ENCODE assay signal across 28 cellular contexts in the genomic region with DNA sequence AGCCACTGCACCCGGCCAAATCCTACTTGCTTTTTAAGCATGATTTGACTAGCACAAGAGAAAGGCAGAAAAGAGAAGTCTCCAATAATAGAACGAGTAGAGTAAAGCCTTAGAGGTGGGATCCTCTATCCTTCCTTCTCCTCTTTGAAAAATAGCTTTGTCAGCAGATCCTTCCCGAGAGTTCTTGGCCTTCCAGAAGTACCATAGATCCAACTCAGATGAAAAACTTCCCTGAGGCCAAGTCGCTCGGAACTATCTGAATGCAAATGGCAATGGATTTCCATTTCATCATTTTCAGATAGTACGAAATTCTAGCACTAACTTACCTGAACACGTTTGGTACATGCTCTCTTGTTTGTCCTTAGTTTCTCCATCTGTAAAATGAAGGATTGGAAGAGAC. TPM values are rescaled to one million over a fixed set of nuclear protein-coding genes. Genes with fewer than 3 reads are reported as not detected.
"Had no signal": no experiment of that assay in that cellular context is flagged by ENCODE, and none has a peak within 500 bp of the region (broad histone marks: within the 10 kb centered on the region; RNA-seq: fewer than 3 reads in every experiment).

No MANE protein-coding gene starts in this region.

- ATAC-seq: activated CD4-positive, CD25-positive, alpha-beta regulatory T cell treated with anti-CD3 and anti-CD28 coated beads, Interleukin-2, amount 50 U/mL, for 24 hours; activated CD8-positive, alpha-beta T cell treated with anti-CD3 and anti-CD28 coated beads for 36 hours; activated T-cell treated with anti-CD3 and anti-CD28 coated beads, Interleukin-2, amount 50 U/mL, for 4 hours; activated T-helper 17 cell treated with anti-CD3 and anti-CD28 coated beads, Interleukin-2, amount 50 U/mL, for 72 hours; esophagus mucosa had no signal

- FAIRE-seq: astrocyte, bronchial epithelial cell, frontal cortex had no signal

- H3K27me3 ChIP-seq: brain microvascular endothelial cell had no signal

- H3K4me3 ChIP-seq: coronary artery, dorsolateral prefrontal cortex had no signal

- H3K36me3 ChIP-seq: brain microvascular endothelial cell, WERI-Rb-1 had no signal

- DNase-seq: activated B cell treated with CpG ODN at 0.5 μM for 24 hours; activated CD4-positive, alpha-beta T cell treated with anti-CD3 and anti-CD28 coated beads for 48 hours; activated CD4-positive, alpha-beta T cell treated with anti-CD3 and anti-CD28 coated beads, Interleukin-2, amount 50 U/mL, for 1 hour; activated CD4-positive, alpha-beta T cell treated with anti-CD3 and anti-CD28 coated beads, Interleukin-2, amount 50 U/mL, for 48 hours; activated CD8-positive, alpha-beta memory T cell treated with anti-CD3 and anti-CD28 coated beads for 24 hours; activated CD8-positive, alpha-beta T cell treated with anti-CD3 and anti-CD28 coated beads for 36 hours; activated effector memory CD4-positive, alpha-beta T cell treated with Interleukin-2 at 50 U/mL for 16 hours; activated gamma-delta T cell treated with Interleukin-2 at 50 U/mL for 16 hours; activated naive CD4-positive, alpha-beta T cell treated with anti-CD3 and anti-CD28 coated beads, Interleukin-2, amount 50 U/mL, for 16 hours; activated naive CD4-positive, alpha-beta T cell treated with Interleukin-2 at 50 U/mL for 16 hours; activated T-cell treated with anti-CD3 and anti-CD28 coated beads, Interleukin-2, amount 50 U/mL, for 4 hours; amniotic stem cell; anterior cingulate cortex; brain microvascular endothelial cell; dorsolateral prefrontal cortex; effector memory CD4-positive, alpha-beta T cell; endodermal cell; foreskin fibroblast; head of caudate nucleus; T1000; WERI-Rb-1 had no signal

- H3K27ac ChIP-seq: brain microvascular endothelial cell, coronary artery, dorsolateral prefrontal cortex, WERI-Rb-1 had no signal

RNA-seq across cellular contexts. Expression of gene SLIT3, which starts 52.0 kb away (rescaled TPM):
- total RNA-seq: activated B cell treated with CpG ODN at 0.5 μM for 24 hours had no signal
